Comparison of ENCODE assay signal across 15 cellular contexts in the genomic region with DNA sequence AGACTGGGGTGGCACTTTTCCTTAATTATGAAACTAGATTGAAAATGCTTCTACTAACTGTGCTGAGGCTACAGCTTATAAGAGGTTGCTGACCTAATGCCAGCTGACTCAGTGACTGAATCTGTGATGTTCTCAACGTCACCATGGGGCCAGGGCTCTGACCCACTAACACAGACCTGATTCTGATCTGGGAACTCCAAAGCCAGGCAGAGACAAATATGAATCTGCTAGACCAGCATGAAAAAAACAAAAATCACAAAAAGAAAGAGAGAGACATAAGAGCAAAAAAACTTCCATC. TPM values are rescaled to one million over a fixed set of nuclear protein-coding genes. Genes with fewer than 3 reads are reported as not detected.
DNase-seq lines count a peak whose midpoint lies in the region; ATAC-seq, FAIRE-seq and TF ChIP-seq lines count a peak whose summit lies in the region.
"Had no signal": no experiment of that assay in that cellular context is flagged by ENCODE, and none has a peak within 500 bp of the region (broad histone marks: within the 10 kb centered on the region; RNA-seq: fewer than 3 reads in every experiment).

No MANE protein-coding gene starts in this region.

- H3K36me3 ChIP-seq in IMR-90 (ENCODE audit: control insufficient read depth, insufficient read depth, low read length) (no peaks in the 10 kb centered on the region; the same call in 1 of the 2 replicates), bronchial epithelial cell (ENCODE audit: control insufficient read depth, insufficient read depth, low read length) (no peaks in the 10 kb centered on the region), mesendoderm (ENCODE audit: control insufficient read depth, insufficient read depth, low read length) (no peaks in the 10 kb centered on the region), gastrocnemius medialis (no peaks in the 10 kb centered on the region)
- H3K36me3 ChIP-seq: suprapubic skin had no signal

- H2AFZ ChIP-seq in IMR-90 (replicated peaks; ENCODE audit: low read length, poor library complexity) = no peak overlapping the region

- H3K4me1 Mint-ChIP-seq in CD14-positive monocyte = peaks cover 26% of the 10 kb centered on the region

- H3K4me3 ChIP-seq in IMR-90 (ENCODE audit: insufficient read depth, low read depth, low read length) (no peak overlapping the region), bronchial epithelial cell (ENCODE audit: low read depth, low read length) (no peak overlapping the region), mesendoderm (ENCODE audit: low read length) (no peak overlapping the region), gastrocnemius medialis (no peak overlapping the region)
- H3K4me3 ChIP-seq: suprapubic skin had no signal

- H3K79me1 ChIP-seq in IMR-90 (ENCODE audit: low read depth in 1 of 2, low read length in 2 of 2) = peaks cover 17 to 22% of the 10 kb centered on the region in 2 experiments
- peaks cover 14% of the 10 kb centered on the region for H3K79me1 ChIP-seq in mesendoderm (ENCODE audit: low read length)

- H3K4me2 ChIP-seq in IMR-90 (ENCODE audit: low read depth, low read length) = no peak overlapping the region
- no peak overlapping the region for H3K4me2 ChIP-seq in mesendoderm (ENCODE audit: low read length)

- no peak overlapping the region for H3K4me3 Mint-ChIP-seq in CD14-positive monocyte
- H3K4me3 Mint-ChIP-seq: activated CD4-positive, alpha-beta T cell treated with anti-CD3 and anti-CD28 coated beads, Interleukin-2, amount 10 ng/mL, durations not matched to agents 7 days and 5 days; activated naive CD8-positive, alpha-beta T cell treated with anti-CD3 and anti-CD28 coated beads for 36 hours; CD4-positive, CD25-positive, alpha-beta regulatory T cell had no signal

- H2BK120ac ChIP-seq in IMR-90 (ENCODE audit: low read depth, low read length) (no peak overlapping the region), mesendoderm (ENCODE audit: low read depth, low read length) (no peak overlapping the region)

- H3K27ac ChIP-seq in IMR-90 (ENCODE audit: insufficient read depth, low read length) (no peak overlapping the region), mesendoderm (ENCODE audit: low read depth, low read length) (no peak overlapping the region), gastrocnemius medialis (no peak overlapping the region)
- H3K27ac ChIP-seq: suprapubic skin had no signal

- no peak overlapping the region for H2AK9ac ChIP-seq in IMR-90 (replicated peaks; ENCODE audit: low read depth, low read length, poor library complexity)

- peaks cover 26% of the 10 kb centered on the region for H3K79me2 ChIP-seq in mesendoderm (ENCODE audit: control insufficient read depth, insufficient read depth, low read length)

- H3K9me1 ChIP-seq in IMR-90 (ENCODE audit: insufficient read depth, low read length) = no peaks in the 10 kb centered on the region

- ATAC-seq in IMR-90 (ENCODE audit: low read depth) (peak; percentile 80), gastrocnemius medialis (no peak)

- intact Hi-C loops in CD14-positive monocyte (cut with micrococcal nuclease) (no loop called here), IMR-90 (cut with micrococcal nuclease) (no loop called here), gastrocnemius medialis (cut with DNase I; ENCODE audit: low total_unique reads) (no loop called here)

- TF ChIP-seq CTCF in CD14-positive monocyte (IDR thresholded peaks at IDR 0.05) (no peak), IMR-90 (conservative IDR thresholded peaks at IDR 0.05; ENCODE audit: low read depth, low read length) (no peak), bronchial epithelial cell (IDR thresholded peaks at IDR 0.05; ENCODE audit: insufficient read depth, low read length, severe bottlenecking) (no peak), gastrocnemius medialis (IDR thresholded peaks at IDR 0.05 in 4 of 5, conservative IDR thresholded peaks at IDR 0.05 in 1 of 5) (no peak)

- TF ChIP-seq POLR2A in IMR-90 (IDR thresholded peaks at IDR 0.05; ENCODE audit: low read depth, low read length) = no peak
- no peak for TF ChIP-seq POLR2A in gastrocnemius medialis (IDR thresholded peaks at IDR 0.05)

- H3K18ac ChIP-seq in IMR-90 (ENCODE audit: low read depth, low read length) (no peak overlapping the region), mesendoderm (ENCODE audit: low read length) (peak overlapping the region; percentile 41)

- H2BK15ac ChIP-seq in IMR-90 (ENCODE audit: low read depth, low read length) = no peak overlapping the region
- no peak overlapping the region for H2BK15ac ChIP-seq in mesendoderm (replicated peaks; ENCODE audit: low read depth)

- no peak overlapping the region for H3K4ac ChIP-seq in IMR-90 (ENCODE audit: low read depth, low read length)
- no peak overlapping the region for H3K4ac ChIP-seq in mesendoderm (ENCODE audit: low read depth, low read length)

- H2BK20ac ChIP-seq in IMR-90 (ENCODE audit: low read depth, low read length) = no peak overlapping the region

- peaks cover 8 to 17% of the 10 kb centered on the region in 2 donors for H3K36me3 Mint-ChIP-seq in CD14-positive monocyte

- no peak overlapping the region for H3K14ac ChIP-seq in IMR-90 (replicated peaks; ENCODE audit: low read depth, low read length)

- H2BK5ac ChIP-seq in IMR-90 (ENCODE audit: low read depth, low read length, poor library complexity, severe bottlenecking) (no peak overlapping the region), mesendoderm (ENCODE audit: low read length) (no peak overlapping the region)

- no peak overlapping the region for H4K91ac ChIP-seq in IMR-90 (ENCODE audit: insufficient read depth, low read depth, low read length)

- H3K27me3 ChIP-seq in IMR-90 (ENCODE audit: control insufficient read depth, insufficient read depth, low read length) (no peaks in the 10 kb centered on the region), bronchial epithelial cell (ENCODE audit: control insufficient read depth, insufficient read depth, low read length) (no peaks in the 10 kb centered on the region), mesendoderm (ENCODE audit: insufficient read depth, low read length, poor library complexity) (no peaks in the 10 kb centered on the region), gastrocnemius medialis (no peaks in the 10 kb centered on the region)
- H3K27me3 ChIP-seq: suprapubic skin had no signal

- in situ Hi-C loops in IMR-90 (cut with MboI; ENCODE audit: low sequenced_read_pairs) (no loop called here), gastrocnemius medialis (cut with MboI; ENCODE audit: low sequenced_read_pairs in 4 of 4) (no loop called here)

- no peak overlapping the region for H3K56ac ChIP-seq in IMR-90 (ENCODE audit: extremely low read depth, insufficient read depth, low read length)
- no peak overlapping the region for H3K56ac ChIP-seq in mesendoderm (ENCODE audit: low read length)

- FAIRE-seq in bronchial epithelial cell (lab: Jason Lieb, UNC) = no peak

- no peaks in the 10 kb centered on the region for H3K27me3 Mint-ChIP-seq in CD14-positive monocyte (ENCODE audit: low read depth in 3 of 3)
- H3K27me3 Mint-ChIP-seq: activated naive CD8-positive, alpha-beta T cell treated with anti-CD3 and anti-CD28 coated beads for 36 hours had no signal

- H3K9me3 ChIP-seq in IMR-90 (ENCODE audit: control insufficient read depth, insufficient read depth, low read length) (no peaks in the 10 kb centered on the region), gastrocnemius medialis (no peaks in the 10 kb centered on the region)
- H3K9me3 ChIP-seq: suprapubic skin had no signal

- BruUV-seq in IMR-90 (replicated peaks; lab: Mats Ljungman, UMichigan) = no TSS peak

- TF ChIP-seq RAD21 in IMR-90 (IDR thresholded peaks at IDR 0.05; ENCODE audit: low read length) = no peak

- peak; percentile 56 for DNase-seq in CD14-positive monocyte (ENCODE audit: low spot score)
- DNase-seq in IMR-90 = peak; percentile 74
- DNase-seq in bronchial epithelial cell (ENCODE audit: low read depth) = peak; percentile 24
- DNase-seq in mesendoderm = peak; percentile 18
- DNase-seq in stimulated activated naive CD4-positive, alpha-beta T cell (lab: John Stamatoyannopoulos, UW) = no peak
- DNase-seq in DMS153 treated with DMSO at 0.1 percent for 48 hours (lab: John Stamatoyannopoulos, UW; ENCODE audit: unreplicated experiment) = no peak
- no peak for DNase-seq in gastrocnemius medialis
- DNase-seq in central memory CD4-positive, alpha-beta T cell = no peak
- DNase-seq: activated CD4-positive, alpha-beta T cell treated with anti-CD3 and anti-CD28 coated beads, Interleukin-2, amount 10 ng/mL, durations not matched to agents 7 days and 5 days; activated naive CD8-positive, alpha-beta T cell treated with anti-CD3 and anti-CD28 coated beads for 36 hours; CD4-positive, CD25-positive, alpha-beta regulatory T cell; NCI-H1092; stimulated activated CD4-positive, alpha-beta T cell treated with anti-CD3 and anti-CD28 coated beads, Interleukin-4, amount 100 ng/mL, for 1 hour; SW 1271 had no signal

- no peak overlapping the region for H4K5ac ChIP-seq in IMR-90 (ENCODE audit: low read depth, low read length)
- H4K5ac ChIP-seq in mesendoderm (ENCODE audit: low read length) = no peak overlapping the region

- 0% methylated on average over 1 of the region's 1 CpG; no CpG with 5 or more reads in 1 of the 2 experiments for WGBS in IMR-90 (ENCODE audit: extremely low coverage in 2 of 2, insufficient read length in 1 of 2), 2 experiments
- WGBS in mesendoderm (ENCODE audit: extremely low coverage, insufficient coverage, low lambda C conversion rate) = no CpG with 5 or more reads among the region's 1 CpG

- no peak overlapping the region for H2AK5ac ChIP-seq in IMR-90 (ENCODE audit: low read depth, low read length)
- no peak overlapping the region for H2AK5ac ChIP-seq in mesendoderm (ENCODE audit: low read length)

- peaks cover 0 to 4% (median 0%) of the 10 kb centered on the region in 7 donors for H3K9me3 Mint-ChIP-seq in CD14-positive monocyte
- H3K9me3 Mint-ChIP-seq: activated CD4-positive, alpha-beta T cell treated with anti-CD3 and anti-CD28 coated beads, Interleukin-2, amount 10 ng/mL, durations not matched to agents 7 days and 5 days; activated naive CD8-positive, alpha-beta T cell treated with anti-CD3 and anti-CD28 coated beads for 36 hours; CD4-positive, CD25-positive, alpha-beta regulatory T cell had no signal

- dilution Hi-C loops in IMR-90 (cut with HindIII; ENCODE audit: low sequenced_read_pairs, unreplicated experiment) = no loop called here

- H3K9ac ChIP-seq in IMR-90 (ENCODE audit: low read depth, low read length) (no peak overlapping the region), mesendoderm (ENCODE audit: low read length) (no peak overlapping the region)

- H4K20me1 ChIP-seq in IMR-90 (ENCODE audit: insufficient read depth, low read length) = peaks cover 3% of the 10 kb centered on the region; the same call in 1 of the 2 replicates

- POLR2A ChIA-PET in IMR-90 (lab: Charles Lee; ENCODE audit: unreplicated experiment) = no interaction called here

- no peak overlapping the region for H4K8ac ChIP-seq in IMR-90 (ENCODE audit: low read depth in 2 of 2, low read length in 2 of 2)
- H4K8ac ChIP-seq in mesendoderm (ENCODE audit: low read depth, low read length) = no peak overlapping the region

- CTCF ChIA-PET in IMR-90 (lab: Yijun Ruan, JAX) = no interaction called here

- H3K4me1 ChIP-seq in IMR-90 (ENCODE audit: control insufficient read depth, insufficient read depth, low read length) (peaks cover 4% of the 10 kb centered on the region; the same call in 1 of the 2 replicates), mesendoderm (ENCODE audit: control insufficient read depth, low read depth, low read length) (peaks cover 4% of the 10 kb centered on the region), gastrocnemius medialis (no peaks in the 10 kb centered on the region)
- H3K4me1 ChIP-seq: suprapubic skin had no signal

- peak overlapping the region in 5 of 7 donors; percentile 0 to 87 (median 72) for H3K27ac Mint-ChIP-seq in CD14-positive monocyte
- H3K27ac Mint-ChIP-seq: activated CD4-positive, alpha-beta T cell treated with anti-CD3 and anti-CD28 coated beads, Interleukin-2, amount 10 ng/mL, durations not matched to agents 7 days and 5 days; activated naive CD8-positive, alpha-beta T cell treated with anti-CD3 and anti-CD28 coated beads for 36 hours had no signal

- no peak overlapping the region for H3K23ac ChIP-seq in IMR-90 (ENCODE audit: low read depth, low read length)
- H3K23ac ChIP-seq in mesendoderm (ENCODE audit: low read length) = no peak overlapping the region

RNA-seq across cellular contexts. Expression of a gene that starts 16.1 kb away (rescaled TPM):
- polyA plus RNA-seq in CD14-positive monocyte = 1 to 10 TPM; 6.7 to 7.7 TPM
- total RNA-seq in IMR-90 (2012; rRNA removed) = 9.1 and 11.9 TPM in 2 replicates
- 7.0 and 7.8 TPM in 2 replicates for polyA plus RNA-seq in IMR-90 (2012; rRNA removed)
- 5.4 and 5.8 TPM in 2 replicates for polyA plus RNA-seq in IMR-90 (2012; cell fraction: cytosol; rRNA removed)
- polyA plus RNA-seq in IMR-90 (2012; cell fraction: nucleus; rRNA removed; ENCODE audit: low replicate concordance) = 4.4 and 9.0 TPM in 2 replicates
- total RNA-seq in bronchial epithelial cell = 8.7 and 15.9 TPM in 2 replicates
- 19.8 TPM for polyA plus RNA-seq in mesendoderm (2013, experiment 1 of 2)
- polyA plus RNA-seq in mesendoderm (2013, experiment 2 of 2) = 19.1 TPM
- 1 to 10 TPM; 5.6 to 6.2 (median 5.9) TPM for total RNA-seq in gastrocnemius medialis

Comparison
In these comparisons a context has a peak if more than half of its experiments do, and no peak if none do; other contexts are left out.
1. DNase-seq: peak in CD14-positive monocyte (single experiment), IMR-90 (single experiment), bronchial epithelial cell (single experiment) and mesendoderm (single experiment); none in stimulated activated naive CD4-positive, alpha-beta T cell (0 of 6), DMS153 treated with DMSO at 0.1 percent for 48 hours (single experiment), gastrocnemius medialis (0 of 2) and central memory CD4-positive, alpha-beta T cell (single experiment).